In the genomic region with DNA sequence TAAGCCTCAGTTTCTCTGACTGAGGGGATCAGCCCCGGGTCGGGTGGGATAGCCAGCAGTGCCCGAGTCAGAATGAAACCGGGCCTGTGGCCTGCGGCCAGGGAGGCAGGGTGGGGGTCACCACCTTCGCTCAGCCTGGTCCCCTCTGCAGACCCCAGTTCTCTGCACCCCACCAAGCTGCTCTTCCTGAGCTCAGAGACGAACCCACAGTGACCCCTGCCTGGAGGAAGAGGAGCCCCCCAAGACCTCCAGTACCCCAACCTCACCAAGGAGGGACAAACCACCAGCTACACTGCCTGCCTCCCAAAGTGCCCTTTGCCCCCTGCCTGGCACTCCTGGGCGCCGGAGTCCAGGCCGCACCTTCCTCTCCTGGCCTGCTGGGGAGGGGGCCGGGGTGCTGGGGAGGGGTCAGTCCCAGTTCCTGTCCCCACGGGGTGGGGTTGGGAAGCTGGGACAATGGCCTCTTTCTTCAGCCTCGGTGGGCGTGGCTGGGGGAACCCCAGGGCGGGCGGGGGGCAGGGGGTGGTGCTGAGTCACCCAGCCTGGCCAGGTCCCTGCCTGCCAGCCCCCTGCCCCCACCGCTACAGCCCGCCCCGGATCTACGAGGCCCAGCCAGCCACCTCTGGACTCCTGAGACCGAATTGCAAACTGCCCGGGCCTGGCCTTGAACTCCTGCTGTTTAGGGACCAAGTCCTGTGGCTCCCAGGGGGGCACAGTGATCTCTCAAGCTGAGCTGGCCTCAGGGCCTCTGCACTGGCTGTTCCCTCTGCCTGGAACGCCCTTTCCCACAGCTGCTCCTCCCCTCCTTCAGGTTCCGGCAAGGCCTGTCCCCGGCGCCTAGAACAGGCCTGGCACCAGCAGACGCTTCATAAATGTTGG, we compare ENCODE assay signal across 8 cellular contexts. TPM values are rescaled to one million over a fixed set of nuclear protein-coding genes. Genes with fewer than 3 reads are reported as not detected.
DNase-seq lines count a peak whose midpoint lies in the region; ATAC-seq, FAIRE-seq and TF ChIP-seq lines count a peak whose summit lies in the region.

No MANE protein-coding gene starts in this region.

- H3K9ac ChIP-seq in kidney (ENCODE audit: low read length in 2 of 2) = peak overlapping the region in 1 of 2 donors; percentile 19

- DNase-seq in HT1080 (ENCODE audit: low read depth) (peak; percentile 73), adrenal gland (peak; percentile 81 to 93 (median 90)), kidney (peak; percentile 95), ecto neural progenitor cell (ENCODE audit: low spot score) (no peak)
- no peak for DNase-seq in stimulated activated naive CD8-positive, alpha-beta T cell treated with anti-CD3 and anti-CD28 coated beads, Interleukin-15, amount 100 ng/mL, for 72 hours

- TF ChIP-seq POLR2A in adrenal gland (IDR thresholded peaks at IDR 0.05) = no peak

- peak overlapping the region in 1 of 4 donors; percentile 43 for H3K4me3 ChIP-seq in adrenal gland
- peak overlapping the region in 1 of 2 donors; percentile 13 for H3K4me3 ChIP-seq in kidney (ENCODE audit: low read length in 2 of 2)

- ATAC-seq in stimulated activated naive CD8-positive, alpha-beta T cell treated with anti-CD3 and anti-CD28 coated beads, Interleukin-15, amount 100 ng/mL, for 72 hours = peak; percentile 21
- ATAC-seq in GM21786 (IDR thresholded peaks at IDR 0.05; ENCODE audit: unreplicated experiment) (no peak), GM19455 (IDR thresholded peaks at IDR 0.05; ENCODE audit: unreplicated experiment) (no peak), GM18907 (IDR thresholded peaks at IDR 0.05; ENCODE audit: unreplicated experiment) (no peak)

- intact Hi-C loops in adrenal gland (cut with DNase I) (loop anchor here in 1 of 2 donors (10.0 kb wide), 1 partner anchor 48 kb away; a partner anchor contains a TSS), kidney (cut with DNase I) (no loop called here)

- H3K4me1 ChIP-seq in adrenal gland (replicated peaks in 1 of 2) (peaks cover 25 to 29% of the 10 kb centered on the region in 2 donors), kidney (ENCODE audit: control insufficient read depth in 1 of 2, insufficient read depth in 1 of 2, low read depth in 1 of 2, low read length in 2 of 2) (peaks cover 5 to 13% of the 10 kb centered on the region in 2 donors)

- no peaks in the 10 kb centered on the region for H3K27me3 Mint-ChIP-seq in stimulated activated naive CD8-positive, alpha-beta T cell treated with anti-CD3 and anti-CD28 coated beads, Interleukin-15, amount 100 ng/mL, for 72 hours

- H3K4me3 Mint-ChIP-seq in stimulated activated naive CD8-positive, alpha-beta T cell treated with anti-CD3 and anti-CD28 coated beads, Interleukin-15, amount 100 ng/mL, for 72 hours = peak overlapping the region; percentile 21 to 68

- WGBS in adrenal gland, 4 donors = 22 to 34% (median 24%) methylated on average over 11 to 27 of the region's 27 CpGs

- H3K9me3 Mint-ChIP-seq in stimulated activated naive CD8-positive, alpha-beta T cell treated with anti-CD3 and anti-CD28 coated beads, Interleukin-15, amount 100 ng/mL, for 72 hours = no peaks in the 10 kb centered on the region

- TF ChIP-seq CTCF in adrenal gland (IDR thresholded peaks at IDR 0.05) (no peak), kidney (IDR thresholded peaks at IDR 0.05; ENCODE audit: borderline replicate concordance, extremely low read depth, insufficient read depth) (no peak)

- H3K36me3 ChIP-seq in adrenal gland (replicated peaks in 1 of 2) (peaks cover 0 to 46% of the 10 kb centered on the region in 2 donors), kidney (ENCODE audit: control insufficient read depth in 1 of 2, insufficient read depth in 2 of 2, low read length in 2 of 2) (peaks cover 12 to 17% of the 10 kb centered on the region in 2 donors)

- H3K9me3 ChIP-seq in adrenal gland (replicated peaks in 1 of 3) = no peaks in the 10 kb centered on the region
- no peaks in the 10 kb centered on the region for H3K9me3 ChIP-seq in kidney (ENCODE audit: control insufficient read depth in 1 of 2, low read length in 2 of 2)

- H3K27ac ChIP-seq in adrenal gland (peak overlapping the region; percentile 58 to 91 (median 81)), kidney (ENCODE audit: low read depth in 2 of 2, low read length in 2 of 2) (peak overlapping the region; percentile 32 to 53)

- no peak for FAIRE-seq in kidney (lab: Jason Lieb, UNC)

- H3K27ac Mint-ChIP-seq in stimulated activated naive CD8-positive, alpha-beta T cell treated with anti-CD3 and anti-CD28 coated beads, Interleukin-15, amount 100 ng/mL, for 72 hours = peak overlapping the region; percentile 64 to 92

- H3K4me1 Mint-ChIP-seq in stimulated activated naive CD8-positive, alpha-beta T cell treated with anti-CD3 and anti-CD28 coated beads, Interleukin-15, amount 100 ng/mL, for 72 hours = peaks cover 71% of the 10 kb centered on the region

- no peaks in the 10 kb centered on the region for H3K27me3 ChIP-seq in adrenal gland

RNA-seq across cellular contexts. Expression of a gene that starts 14.3 kb away (rescaled TPM):
- total RNA-seq in HT1080 (2014; rRNA removed; shearing (Covaris generic)) = 8.8 and 17.2 TPM in 2 replicates
- 26.6 and 30.2 TPM in 2 replicates for polyA plus RNA-seq in HT1080 (2015; cell fraction: cytosol; rRNA removed)
- polyA plus RNA-seq in HT1080 (2015; cell fraction: nucleus; rRNA removed) = 27.9 TPM in 2 replicates
- total RNA-seq in adrenal gland (10 to 100 TPM; 34.3 to 77.2 (median 57.6) TPM), kidney (53.2 TPM)
- polyA plus RNA-seq in adrenal gland (10 to 100 TPM in 2 of 3 donors, 1 to 10 TPM in 1; 7.1 to 22.5 (median 10.6) TPM), kidney (ENCODE audit: insufficient read depth, low read depth, low replicate concordance) (8.9 TPM)

RNA-seq across cellular contexts. Expression of a gene that starts 44.8 kb away (rescaled TPM):
- 15.1 and 20.0 TPM in 2 replicates for total RNA-seq in HT1080 (2014; rRNA removed; shearing (Covaris generic))
- polyA plus RNA-seq in HT1080 (2015; cell fraction: cytosol; rRNA removed) = 14.0 and 16.5 TPM in 2 replicates
- polyA plus RNA-seq in HT1080 (2015; cell fraction: nucleus; rRNA removed) = 17.7 and 20.5 TPM in 2 replicates
- total RNA-seq in adrenal gland (10 to 100 TPM; 16.6 to 40.7 (median 28.6) TPM), kidney (25.0 TPM)
- polyA plus RNA-seq in adrenal gland (10 to 100 TPM; 13.7 to 22.3 (median 21.2) TPM), kidney (ENCODE audit: insufficient read depth, low read depth, low replicate concordance) (9.8 TPM)

Comparison
In these comparisons a context has a peak if more than half of its experiments do, and no peak if none do; other contexts are left out.
1. DNase-seq: peak in HT1080 (single experiment), adrenal gland (7 of 7) and kidney (single experiment); none in stimulated activated naive CD8-positive, alpha-beta T cell treated with anti-CD3 and anti-CD28 coated beads, Interleukin-15, amount 100 ng/mL, for 72 hours (0 of 2) and ecto neural progenitor cell (single experiment).